In genomic region chr4:7105261-7105660, GRCh38 we compare ENCODE assay signal across 32 cellular contexts. TPM values are rescaled to one million over a fixed set of nuclear protein-coding genes. Genes with fewer than 3 reads are reported as not detected.
DNase-seq lines count a peak whose midpoint lies in the region; ATAC-seq, FAIRE-seq and TF ChIP-seq lines count a peak whose summit lies in the region.
"Had no signal": no experiment of that assay in that cellular context is flagged by ENCODE, and none has a peak within 500 bp of the region (broad histone marks: within the 10 kb centered on the region; RNA-seq: fewer than 3 reads in every experiment).

No MANE protein-coding gene starts in this region.

- no peak overlapping the region for H3K4ac ChIP-seq in neuronal stem cell (ENCODE audit: low read length)

- H3K18ac ChIP-seq in neuronal stem cell (ENCODE audit: low read length) = no peak overlapping the region

- H4K91ac ChIP-seq in neuronal stem cell (ENCODE audit: low read depth, low read length, poor library complexity) = no peak overlapping the region

- no peak overlapping the region for H2AFZ ChIP-seq in neuronal stem cell (ENCODE audit: low read length)

- H3K79me1 ChIP-seq in neuronal stem cell (ENCODE audit: low read depth, low read length) = no peaks in the 10 kb centered on the region

- H3K27ac ChIP-seq in neuronal stem cell (replicated peaks; ENCODE audit: low read length) (no peak overlapping the region), pancreas (no peak overlapping the region)
- H3K27ac ChIP-seq: gastrocnemius medialis, lower lobe of right lung, thoracic aorta, vagina had no signal

- H3K4me3 ChIP-seq in choroid plexus epithelial cell (ENCODE audit: low read depth, low read length) (no peak overlapping the region), neuronal stem cell (ENCODE audit: low read length in 2 of 2) (no peak overlapping the region), pancreas (no peak overlapping the region)
- H3K4me3 ChIP-seq: gastrocnemius medialis, lower lobe of right lung, thoracic aorta, vagina had no signal

- H3K9ac ChIP-seq in neuronal stem cell (ENCODE audit: low read depth, low read length, poor library complexity) = no peak overlapping the region
- H3K9ac ChIP-seq: SK-N-SH had no signal

- no peak for FAIRE-seq in pancreas (lab: Jason Lieb, UNC)
- FAIRE-seq: endometrium, small intestine had no signal

- no peak overlapping the region for H2BK120ac ChIP-seq in neuronal stem cell (ENCODE audit: low read depth, low read length)

- intact Hi-C loops in pancreas (cut with DNase I) = no loop called here

- DNase-seq in NCI-H748 (lab: John Stamatoyannopoulos, UW; ENCODE audit: unreplicated experiment) (peak; percentile 1), NCI-H748 treated with DMSO at 0.1 percent for 48 hours (lab: John Stamatoyannopoulos, UW) (no peak), HuH-7.5 (ENCODE audit: low spot score) (peak; percentile 2), choroid plexus epithelial cell (ENCODE audit: low read depth) (peak; percentile 34), neuronal stem cell (ENCODE audit: low spot score) (no peak), pancreas (no peak), DMS153 (lab: John Stamatoyannopoulos, UW) (no peak)
- DNase-seq: activated CD4-positive, alpha-beta T cell treated with anti-CD3 and anti-CD28 coated beads for 1 hour; activated CD8-positive, alpha-beta memory T cell treated with anti-CD3 and anti-CD28 coated beads, Interleukin-2, amount 50 U/mL, for 48 hours; activated CD8-positive, alpha-beta T cell treated with anti-CD3 and anti-CD28 coated beads for 36 hours; activated naive CD4-positive, alpha-beta T cell treated with anti-CD3 and anti-CD28 coated beads for 36 hours; AML-193; CD8-positive, alpha-beta memory T cell; dermis blood vessel endothelial cell; DND-41; gastrocnemius medialis; GOT3; HFFc6; lower lobe of right lung; naive thymus-derived CD8-positive, alpha-beta T cell; NCI-H1694; NCI-H2171; NCI-H510A; retina; small intestine; stimulated activated naive CD4-positive, alpha-beta T cell treated with Interleukin-2 at 50 U/mL for 16 hours had no signal

- H4K8ac ChIP-seq in neuronal stem cell (ENCODE audit: low read depth, low read length) = no peak overlapping the region

- no peak overlapping the region for H3K14ac ChIP-seq in neuronal stem cell (ENCODE audit: low read length)

- H3K9me3 ChIP-seq in neuronal stem cell (replicated peaks in 1 of 2; ENCODE audit: control insufficient read depth in 2 of 2, insufficient read depth in 1 of 2, low read depth in 1 of 2, low read length in 2 of 2) (no peaks in the 10 kb centered on the region), pancreas (no peaks in the 10 kb centered on the region)
- H3K9me3 ChIP-seq: gastrocnemius medialis, lower lobe of right lung, SK-N-SH, thoracic aorta, vagina had no signal

- H2BK15ac ChIP-seq in neuronal stem cell (ENCODE audit: low read length) = peak overlapping the region; percentile 2

- H3K4me1 ChIP-seq in neuronal stem cell (ENCODE audit: control insufficient read depth in 2 of 2, insufficient read depth in 1 of 2, low read depth in 1 of 2, low read length in 2 of 2) (peaks cover 2 to 19% of the 10 kb centered on the region in 2 donors), pancreas (peaks cover 0 to 11% (median 0%) of the 10 kb centered on the region in 3 donors)

- TF ChIP-seq CTCF in choroid plexus epithelial cell (conservative IDR thresholded peaks at IDR 0.05; ENCODE audit: low read depth, low read length) (no peak), pancreas (IDR thresholded peaks at IDR 0.05) (no peak)

- H2BK5ac ChIP-seq in neuronal stem cell (ENCODE audit: low read length) = no peak overlapping the region

- H3K36me3 ChIP-seq in neuronal stem cell (replicated peaks in 1 of 2; ENCODE audit: control insufficient read depth in 2 of 2, insufficient read depth in 2 of 2, low read length in 2 of 2) (no peaks in the 10 kb centered on the region), pancreas (no peaks in the 10 kb centered on the region)
- H3K36me3 ChIP-seq: gastrocnemius medialis, lower lobe of right lung, thoracic aorta, vagina had no signal

- H3K27me3 ChIP-seq in neuronal stem cell (ENCODE audit: control insufficient read depth in 3 of 3, insufficient read depth in 3 of 3, low read depth in 1 of 3, low read length in 3 of 3) (peaks cover 0 to 36% (median 2%) of the 10 kb centered on the region in 3 experiments), pancreas (no peaks in the 10 kb centered on the region)
- H3K27me3 ChIP-seq: gastrocnemius medialis, vagina had no signal

- ATAC-seq in GM21825 (IDR thresholded peaks at IDR 0.05; ENCODE audit: unreplicated experiment) = no peak
- no peak for ATAC-seq in pancreas
- ATAC-seq: activated CD8-positive, alpha-beta T cell treated with anti-CD3 and anti-CD28 coated beads for 36 hours; gastrocnemius medialis; lower lobe of right lung; naive thymus-derived CD8-positive, alpha-beta T cell; Right ventricle myocardium inferior had no signal

- no peak overlapping the region for H3K23ac ChIP-seq in neuronal stem cell (ENCODE audit: low read depth, low read length, poor library complexity)

- no CpG with 5 or more reads among the region's 15 CpGs for WGBS in neuronal stem cell (ENCODE audit: extremely low coverage in 2 of 2, insufficient read length in 2 of 2, insufficient replicate concordance in 1 of 2), 2 donors
- 68 to 72% methylated on average over 15 of the region's 15 CpGs for WGBS in pancreas, 2 donors

- no peak overlapping the region for H3K4me2 ChIP-seq in neuronal stem cell (ENCODE audit: insufficient read depth, low read length, poor library complexity, severe bottlenecking)
- H3K4me2 ChIP-seq: SK-N-SH had no signal

- no peak overlapping the region for H2AK5ac ChIP-seq in neuronal stem cell (ENCODE audit: low read depth, low read length)

- H2BK12ac ChIP-seq in neuronal stem cell (ENCODE audit: low read length) = no peak overlapping the region

RNA-seq across cellular contexts. Expression of gene GRPEL1, which starts 37.4 kb away (rescaled TPM):
- 10.3 TPM for polyA plus RNA-seq in neuronal stem cell (2013, experiment 1 of 2)
- polyA plus RNA-seq in neuronal stem cell (2013, experiment 2 of 2) = 9.4 TPM
- 10 to 100 TPM in 5 of 6 donors, 1 to 10 TPM in 1; 9.5 to 15.6 (median 11.3) TPM for total RNA-seq in pancreas
- 10 to 100 TPM in 1 of 2 donors, 1 to 10 TPM in 1; 7.7 to 13.5 TPM for polyA plus RNA-seq in pancreas

Comparison
In these comparisons a context has a peak if more than half of its experiments do, and no peak if none do; other contexts are left out.
1. DNase-seq: peak in NCI-H748 (single experiment), HuH-7.5 (single experiment) and choroid plexus epithelial cell (single experiment); none in NCI-H748 treated with DMSO at 0.1 percent for 48 hours (single experiment), neuronal stem cell (single experiment), pancreas (0 of 6) and DMS153 (single experiment).